In genomic region chr20:1935696-1936366, GRCh38 we compare ENCODE assay signal across 15 cellular contexts. TPM values are rescaled to one million over a fixed set of nuclear protein-coding genes. Genes with fewer than 3 reads are reported as not detected.
A peak's percentile ranks its signal among the peaks of the same experiment; 100 is the strongest.
DNase-seq lines count a peak whose midpoint lies in the region; ATAC-seq, FAIRE-seq and TF ChIP-seq lines count a peak whose summit lies in the region.
"Had no signal": no experiment of that assay in that cellular context is flagged by ENCODE, and none has a peak within 500 bp of the region (broad histone marks: within the 10 kb centered on the region; RNA-seq: fewer than 3 reads in every experiment).

No MANE protein-coding gene starts in this region.

- intact Hi-C loops in HepG2 (cut with micrococcal nuclease; ENCODE audit: unreplicated experiment) (no loop called here), Right ventricle myocardium inferior (cut with DNase I) (loop anchor here (10.0 kb wide), 1 partner anchor 209 kb away; no protein-coding TSS in a partner anchor)

- ATAC-seq in HepG2 (no peak; the same call in 2 of the 3 replicates), Right ventricle myocardium inferior (peak; percentile 66), HG02759 (IDR thresholded peaks at IDR 0.05; ENCODE audit: unreplicated experiment) (no peak)

- no peak overlapping the region for H2BK15ac ChIP-seq in neuronal stem cell (ENCODE audit: low read length)

- H3K4ac ChIP-seq in neuronal stem cell (ENCODE audit: low read length): no peak overlapping the region

- H3K36me3 ChIP-seq in liver (ENCODE audit: control insufficient read depth in 4 of 4, insufficient read depth in 3 of 4, low read depth in 1 of 4, low read length in 3 of 4) (peaks cover 2 to 8% (median 3%) of the 10 kb centered on the region in 4 donors), HepG2 (replicated peaks in 1 of 2; ENCODE audit: control insufficient read depth in 1 of 2, insufficient read depth in 2 of 2, low read length in 2 of 2) (no peaks in the 10 kb centered on the region; a peak in 1 of 5 replicates), neuronal stem cell (replicated peaks in 1 of 2; ENCODE audit: control insufficient read depth in 2 of 2, insufficient read depth in 2 of 2, low read length in 2 of 2) (peaks cover 0 to 3% of the 10 kb centered on the region in 2 donors)
- H3K36me3 ChIP-seq: WERI-Rb-1 had no signal

- no peak for TF ChIP-seq EP300 in HepG2 (IDR thresholded peaks at IDR 0.05; ENCODE audit: low read depth in 2 of 2, low read length in 2 of 2)
- TF ChIP-seq EP300 in HepG2 (CRISPR knock-in tag; IDR thresholded peaks at IDR 0.05; ENCODE audit: borderline replicate concordance): no peak

- POLR2A ChIA-PET in HepG2 (lab: Yijun Ruan, JAX): no interaction called here

- H3K9me3 ChIP-seq in liver (ENCODE audit: control insufficient read depth in 4 of 4, low read length in 3 of 4) (no peaks in the 10 kb centered on the region), HepG2 (ENCODE audit: low read length) (no peaks in the 10 kb centered on the region), neuronal stem cell (replicated peaks in 1 of 2; ENCODE audit: control insufficient read depth in 2 of 2, insufficient read depth in 1 of 2, low read depth in 1 of 2, low read length in 2 of 2) (no peaks in the 10 kb centered on the region)
- H3K9me3 ChIP-seq: spleen had no signal

- no peak overlapping the region for H3K14ac ChIP-seq in neuronal stem cell (ENCODE audit: low read length)

- no peak overlapping the region for H2BK120ac ChIP-seq in neuronal stem cell (ENCODE audit: low read depth, low read length)

- FAIRE-seq in HepG2 (lab: Jason Lieb, UNC): no peak
- FAIRE-seq in HTR-8/SVneo (lab: Jason Lieb, UNC): no peak

- H4K20me1 ChIP-seq in HepG2 (ENCODE audit: insufficient read depth, low read length): no peaks in the 10 kb centered on the region

- H3K79me1 ChIP-seq in neuronal stem cell (ENCODE audit: low read depth, low read length): no peaks in the 10 kb centered on the region

- H3K27me3 ChIP-seq in liver (ENCODE audit: control insufficient read depth in 4 of 4, insufficient read depth in 4 of 4, low read length in 3 of 4): no peaks in the 10 kb centered on the region
- H3K27me3 ChIP-seq in HepG2 (ENCODE audit: control insufficient read depth in 1 of 2, insufficient read depth in 2 of 2, low read length in 2 of 2): no peaks in the 10 kb centered on the region
- no peaks in the 10 kb centered on the region for H3K27me3 ChIP-seq in neuronal stem cell (ENCODE audit: control insufficient read depth in 3 of 3, insufficient read depth in 3 of 3, low read depth in 1 of 3, low read length in 3 of 3)

- TF ChIP-seq CTCF in liver (IDR thresholded peaks at IDR 0.05; ENCODE audit: low read depth, low read length, missing input control) (no peak), HepG2 (CRISPR knock-in tag; IDR thresholded peaks at IDR 0.05) (no peak)

- no peak overlapping the region for H2AFZ ChIP-seq in HepG2 (ENCODE audit: low read length)
- no peak overlapping the region for H2AFZ ChIP-seq in neuronal stem cell (ENCODE audit: low read length)

- BruUV-seq in HepG2 (replicated peaks; lab: Mats Ljungman, UMichigan): no TSS peak

- DNase-seq in HepG2 (ENCODE audit: low spot score) (no peak), Right ventricle myocardium inferior (ENCODE audit: missing footprints) (peak; percentile 76), neuronal stem cell (ENCODE audit: low spot score) (no peak), HTR-8/SVneo (ENCODE audit: insufficient read length, low spot score) (no peak)
- no peak for DNase-seq in stimulated activated naive CD4-positive, alpha-beta T cell treated with Interleukin-2 at 50 U/mL for 16 hours (lab: John Stamatoyannopoulos, UW)
- DNase-seq in activated T-cell treated with anti-CD3 and anti-CD28 coated beads, Interleukin-2, amount 50 U/mL, for 48 hours: no peak
- DNase-seq: EL, spleen, WERI-Rb-1 had no signal

- H3K9ac ChIP-seq in liver (ENCODE audit: low read depth in 1 of 2, low read length in 2 of 2) (peak overlapping the region in 1 of 2 donors; percentile 73), HepG2 (ENCODE audit: insufficient read depth, low read depth, low read length) (no peak overlapping the region), neuronal stem cell (ENCODE audit: low read depth, low read length, poor library complexity) (no peak overlapping the region)

- no peak overlapping the region for H4K8ac ChIP-seq in neuronal stem cell (ENCODE audit: low read depth, low read length)

- H3K27ac ChIP-seq in liver (ENCODE audit: low read depth in 1 of 2, low read length in 2 of 2): peak overlapping the region; percentile 80 to 98
- no peak overlapping the region for H3K27ac ChIP-seq in HepG2 (ENCODE audit: extremely low read length, insufficient read depth, low read length)
- H3K27ac ChIP-seq in neuronal stem cell (replicated peaks; ENCODE audit: low read length): no peak overlapping the region
- H3K27ac ChIP-seq: spleen, WERI-Rb-1 had no signal

- H4K91ac ChIP-seq in neuronal stem cell (ENCODE audit: low read depth, low read length, poor library complexity): no peak overlapping the region

- H3K4me2 ChIP-seq in HepG2 (ENCODE audit: low read depth, low read length) (no peak overlapping the region), neuronal stem cell (ENCODE audit: insufficient read depth, low read length, poor library complexity, severe bottlenecking) (no peak overlapping the region)

- WGBS in liver: 30% methylated on average over 15 of the region's 15 CpGs
- 81% methylated on average over 14 of the region's 15 CpGs for WGBS in HepG2 (ENCODE audit: low lambda C conversion rate)
- WGBS in neuronal stem cell (ENCODE audit: extremely low coverage in 2 of 2, insufficient read length in 2 of 2, insufficient replicate concordance in 1 of 2), 2 donors: no CpG with 5 or more reads among the region's 15 CpGs

- no peak overlapping the region for H3K23ac ChIP-seq in neuronal stem cell (ENCODE audit: low read depth, low read length, poor library complexity)

- CTCF ChIA-PET in HepG2 (lab: Yijun Ruan, JAX; ENCODE audit: low intra/inter-chr PET ratio, low total read pairs): no interaction called here

- H2BK5ac ChIP-seq in neuronal stem cell (ENCODE audit: low read length): no peak overlapping the region

- no peak overlapping the region for H2BK12ac ChIP-seq in neuronal stem cell (ENCODE audit: low read length)

- H3K79me2 ChIP-seq in HepG2 (ENCODE audit: insufficient read depth, low read length): no peaks in the 10 kb centered on the region

- in situ Hi-C loops in HepG2 (cut with HindIII; ENCODE audit: extremely low pct_ligation_motif_present, low pct_unique_long_range_greater_than_20kb): no loop called here

- TF ChIP-seq POLR2A in HepG2 (IDR thresholded peaks at IDR 0.05; ENCODE audit: insufficient read depth in 1 of 2, low read depth in 2 of 2, low read length in 2 of 2): no peak

- peaks cover 24 to 69% (median 54%) of the 10 kb centered on the region in 4 donors for H3K4me1 ChIP-seq in liver (ENCODE audit: control insufficient read depth in 4 of 4, insufficient read depth in 4 of 4, low read length in 3 of 4)
- no peaks in the 10 kb centered on the region for H3K4me1 ChIP-seq in HepG2 (ENCODE audit: insufficient read depth, low read length)
- peaks cover 0 to 2% of the 10 kb centered on the region in 2 donors for H3K4me1 ChIP-seq in neuronal stem cell (ENCODE audit: control insufficient read depth in 2 of 2, insufficient read depth in 1 of 2, low read depth in 1 of 2, low read length in 2 of 2)

- H3K4me3 ChIP-seq in liver (ENCODE audit: low read depth in 1 of 3, low read length in 3 of 3): no peak overlapping the region
- H3K4me3 ChIP-seq in HepG2 (replicated peaks in 1 of 3; ENCODE audit: insufficient read depth in 1 of 3, low read depth in 2 of 3, low read length in 3 of 3): no peak overlapping the region
- H3K4me3 ChIP-seq in neuronal stem cell (ENCODE audit: low read length in 2 of 2): no peak overlapping the region
- H3K4me3 ChIP-seq: spleen had no signal

- TF ChIP-seq RAD21 in liver (IDR thresholded peaks at IDR 0.05) (peak; percentile 19 to 41), HepG2 (CRISPR knock-in tag; IDR thresholded peaks at IDR 0.05) (no peak)

- H3K18ac ChIP-seq in neuronal stem cell (ENCODE audit: low read length): peak overlapping the region; percentile 52

- H2AK5ac ChIP-seq in neuronal stem cell (ENCODE audit: low read depth, low read length): no peak overlapping the region

RNA-seq across cellular contexts. Expression of gene SIRPA, which starts 40.6 kb away (rescaled TPM):
- total RNA-seq in liver (10 to 100 TPM in 1 of 2 donors, 1 to 10 TPM in 1; 5.4 to 29.6 TPM), HepG2 (2016; rRNA removed; fragmentation: Illumina TruSeq; extraction: Trizol) (13.1 and 17.6 TPM in 2 replicates), Right ventricle myocardium inferior (20.9 TPM)
- polyA plus RNA-seq in liver (10 to 100 TPM; 16.7 to 47.5 TPM), HepG2 (2011; rRNA removed) (6.8 and 7.2 TPM in 2 replicates)
- total RNA-seq in HepG2 (2016; cell fraction: cytosol; rRNA removed; fragmentation: Illumina TruSeq; extraction: Trizol; ENCODE audit: low read depth): 7.1 and 7.6 TPM in 2 replicates
- total RNA-seq in HepG2 (2016; cell fraction: insoluble cytoplasmic fraction; rRNA removed; fragmentation: Illumina TruSeq; extraction: Trizol): 12.0 and 17.3 TPM in 2 replicates
- total RNA-seq in HepG2 (2016; cell fraction: membrane; rRNA removed; fragmentation: Illumina TruSeq; extraction: Trizol): 23.3 and 25.2 TPM in 2 replicates
- total RNA-seq in HepG2 (2016; cell fraction: nucleus; rRNA removed; fragmentation: Illumina TruSeq; extraction: Trizol): 17.5 and 21.7 TPM in 2 replicates
- polyA plus RNA-seq in HepG2 (2011; cell fraction: cytosol; rRNA removed): 5.4 and 6.5 TPM in 2 replicates
- 9.1 and 9.3 TPM in 2 replicates for polyA plus RNA-seq in HepG2 (2011; cell fraction: nucleus; rRNA removed)
- polyA plus RNA-seq in HepG2 (2012): 2.7 and 4.8 TPM in 2 replicates
- 20.1 and 21.9 TPM in 2 replicates for polyA plus RNA-seq in HepG2 (2016; cell fraction: cytosol; fragmentation: Illumina TruSeq; extraction: Trizol; ENCODE audit: low read depth)
- 23.3 and 30.2 TPM in 2 replicates for polyA plus RNA-seq in HepG2 (2016; cell fraction: insoluble cytoplasmic fraction; fragmentation: Illumina TruSeq; extraction: Trizol; ENCODE audit: low read depth)
- 44.9 and 45.6 TPM in 2 replicates for polyA plus RNA-seq in HepG2 (2016; cell fraction: membrane; fragmentation: Illumina TruSeq; extraction: Trizol; ENCODE audit: low read depth)
- 53.5 and 55.1 TPM in 2 replicates for polyA plus RNA-seq in HepG2 (2016; cell fraction: nucleus; fragmentation: Illumina TruSeq; extraction: Trizol; ENCODE audit: insufficient read depth, low read depth)
- 0.05 and 6.2 TPM in 2 replicates for polyA minus RNA-seq in HepG2 (2011; rRNA and poly(A)+ RNA removed; ENCODE audit: low replicate concordance)
- polyA minus RNA-seq in HepG2 (2011; cell fraction: cytosol; rRNA and poly(A)+ RNA removed): 2.5 and 3.8 TPM in 2 replicates
- 2.4 and 2.6 TPM in 2 replicates for polyA minus RNA-seq in HepG2 (2011; cell fraction: nucleus; rRNA and poly(A)+ RNA removed)
- polyA plus RNA-seq in neuronal stem cell (2013, experiment 1 of 2): 8.4 TPM
- 8.4 TPM for polyA plus RNA-seq in neuronal stem cell (2013, experiment 2 of 2)

RNA-seq across cellular contexts. Expression of gene PDYN, which starts 58.0 kb away (rescaled TPM):
- total RNA-seq in liver (not detected), HepG2 (2016; rRNA removed; fragmentation: Illumina TruSeq; extraction: Trizol) (not detected in 2 replicates), Right ventricle myocardium inferior (not detected)
- polyA plus RNA-seq in liver (not detected), HepG2 (2011; rRNA removed) (not detected in 2 replicates)
- not detected in 2 replicates for total RNA-seq in HepG2 (2016; cell fraction: cytosol; rRNA removed; fragmentation: Illumina TruSeq; extraction: Trizol; ENCODE audit: low read depth)
- total RNA-seq in HepG2 (2016; cell fraction: insoluble cytoplasmic fraction; rRNA removed; fragmentation: Illumina TruSeq; extraction: Trizol): not detected in 2 replicates
- total RNA-seq in HepG2 (2016; cell fraction: membrane; rRNA removed; fragmentation: Illumina TruSeq; extraction: Trizol): not detected in 2 replicates
- not detected in 2 replicates for total RNA-seq in HepG2 (2016; cell fraction: nucleus; rRNA removed; fragmentation: Illumina TruSeq; extraction: Trizol)
- not detected in 2 replicates for polyA plus RNA-seq in HepG2 (2011; cell fraction: cytosol; rRNA removed)
- not detected in 2 replicates for polyA plus RNA-seq in HepG2 (2011; cell fraction: nucleus; rRNA removed)
- polyA plus RNA-seq in HepG2 (2012): not detected in 2 replicates
- polyA plus RNA-seq in HepG2 (2016; cell fraction: cytosol; fragmentation: Illumina TruSeq; extraction: Trizol; ENCODE audit: low read depth): not detected in 2 replicates
- not detected in 2 replicates for polyA plus RNA-seq in HepG2 (2016; cell fraction: insoluble cytoplasmic fraction; fragmentation: Illumina TruSeq; extraction: Trizol; ENCODE audit: low read depth)
- polyA plus RNA-seq in HepG2 (2016; cell fraction: membrane; fragmentation: Illumina TruSeq; extraction: Trizol; ENCODE audit: low read depth): not detected in 2 replicates
- polyA plus RNA-seq in HepG2 (2016; cell fraction: nucleus; fragmentation: Illumina TruSeq; extraction: Trizol; ENCODE audit: insufficient read depth, low read depth): not detected in 2 replicates
- polyA minus RNA-seq in HepG2 (2011; rRNA and poly(A)+ RNA removed; ENCODE audit: low replicate concordance): not detected in 2 replicates
- polyA minus RNA-seq in HepG2 (2011; cell fraction: cytosol; rRNA and poly(A)+ RNA removed): not detected in 2 replicates
- polyA minus RNA-seq in HepG2 (2011; cell fraction: nucleus; rRNA and poly(A)+ RNA removed): not detected in 2 replicates
- polyA plus RNA-seq in neuronal stem cell (2013, experiment 1 of 2): 0.06 TPM
- polyA plus RNA-seq in neuronal stem cell (2013, experiment 2 of 2): 0.01 TPM
- total RNA-seq: chondrocyte, lung microvascular endothelial cell, spleen had no signal
- polyA plus RNA-seq: AG04450, IgD-negative memory B cell, spleen had no signal

Comparison
In these comparisons a context has a peak if more than half of its experiments do, and no peak if none do; other contexts are left out.
1. H3K27ac ChIP-seq: peak in liver (2 of 2); none in HepG2 (single experiment) and neuronal stem cell (single experiment).